8 cellular contexts compared by ENCODE assay signal in the genomic region with DNA sequence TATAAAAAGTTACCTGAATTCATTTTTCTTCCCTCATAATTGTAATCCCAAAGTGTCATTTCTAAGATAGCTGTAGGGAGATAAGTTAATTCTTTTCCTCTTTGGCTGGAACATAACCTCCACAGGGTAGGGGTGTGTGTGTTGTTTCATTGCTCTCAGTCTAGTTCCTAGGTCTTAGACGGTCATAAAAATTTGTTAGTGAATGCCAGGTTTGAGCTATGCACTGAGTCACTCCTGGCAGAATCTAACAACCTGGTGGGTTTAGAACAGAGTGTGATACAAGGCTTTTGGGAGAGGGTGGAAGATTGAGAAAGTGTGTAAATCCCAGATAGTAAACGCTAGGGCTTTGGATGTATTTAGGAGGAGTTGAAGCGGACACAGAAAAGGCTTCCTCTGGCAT. TPM values are rescaled to one million over a fixed set of nuclear protein-coding genes. Genes with fewer than 3 reads are reported as not detected.
DNase-seq lines count a peak whose midpoint lies in the region; ATAC-seq, FAIRE-seq and TF ChIP-seq lines count a peak whose summit lies in the region.

No MANE protein-coding gene starts in this region.

- no peak for FAIRE-seq in small intestine (lab: Jason Lieb, UNC)

- peaks cover 9% of the 10 kb centered on the region for H3K36me3 Mint-ChIP-seq in T-helper 17 cell (ENCODE audit: low read depth)

- H3K4me1 Mint-ChIP-seq in T-helper 17 cell: peaks cover 25% of the 10 kb centered on the region

- TF ChIP-seq CTCF in gastroesophageal sphincter (IDR thresholded peaks at IDR 0.05): no peak

- peaks cover 22% of the 10 kb centered on the region for H3K36me3 ChIP-seq in HAP-1 (replicated peaks)
- H3K36me3 ChIP-seq in gastroesophageal sphincter: peaks cover 0 to 45% of the 10 kb centered on the region in 2 donors
- H3K36me3 ChIP-seq in small intestine (ENCODE audit: control insufficient read depth in 2 of 2, insufficient read depth in 2 of 2, low read length in 2 of 2): peaks cover 5 to 11% of the 10 kb centered on the region in 2 donors
- peaks cover 6% of the 10 kb centered on the region for H3K36me3 ChIP-seq in H7 (replicated peaks; ENCODE audit: control insufficient read depth, insufficient read depth, low read length)

- TF ChIP-seq POLR2A in gastroesophageal sphincter (IDR thresholded peaks at IDR 0.05): no peak

- no peak for DNase-seq in HAP-1 (ENCODE audit: low spot score in 2 of 2)
- no peak for DNase-seq in T-helper 17 cell
- peak; percentile 62 for DNase-seq in small intestine
- DNase-seq in inferior parietal cortex (ENCODE audit: extremely low spot score): no peak
- no peak for DNase-seq in H7
- no peak for DNase-seq in NCI-H524 treated with DMSO at 0.1 percent for 48 hours (lab: John Stamatoyannopoulos, UW)

- in situ Hi-C loops in HAP-1 (cut with MboI; ENCODE audit: low sequenced_read_pairs): no loop called here

- no peaks in the 10 kb centered on the region for H3K27me3 Mint-ChIP-seq in T-helper 17 cell

- ATAC-seq in T-helper 17 cell (no peak), gastroesophageal sphincter (no peak), HG02981 (IDR thresholded peaks at IDR 0.05; ENCODE audit: unreplicated experiment) (no peak)

- H3K27ac Mint-ChIP-seq in T-helper 17 cell: peak overlapping the region; percentile 95

- TF ChIP-seq EP300 in gastroesophageal sphincter (IDR thresholded peaks at IDR 0.05): no peak

- WGBS in gastroesophageal sphincter (ENCODE audit: low coverage in 1 of 2), 2 donors: 18% methylated on average over 3 of the region's 3 CpGs; no CpG with 5 or more reads in 1 of the 2 donors
- 19 to 41% (median 32%) methylated on average over 3 of the region's 3 CpGs for WGBS in small intestine, 3 donors

- no peaks in the 10 kb centered on the region for H3K9me3 ChIP-seq in HAP-1
- no peaks in the 10 kb centered on the region for H3K9me3 ChIP-seq in T-helper 17 cell (ENCODE audit: control insufficient read depth, low read length, poor library complexity, severe bottlenecking)
- no peaks in the 10 kb centered on the region for H3K9me3 ChIP-seq in gastroesophageal sphincter
- H3K9me3 ChIP-seq in small intestine (ENCODE audit: control insufficient read depth, low read depth): no peaks in the 10 kb centered on the region

- H3K27ac ChIP-seq in gastroesophageal sphincter: peak overlapping the region; percentile 36 to 88 (median 81)
- peak overlapping the region; percentile 22 to 81 for H3K27ac ChIP-seq in small intestine (ENCODE audit: low read depth in 1 of 2, low read length in 1 of 2)

- peak overlapping the region; percentile 79 for H3K4me3 ChIP-seq in HAP-1
- H3K4me3 ChIP-seq in gastroesophageal sphincter: peak overlapping the region; percentile 34 to 96
- H3K4me3 ChIP-seq in small intestine (ENCODE audit: low read depth in 1 of 2, low read length in 2 of 2): no peak overlapping the region
- H3K4me3 ChIP-seq in H7 (ENCODE audit: insufficient read depth, low read depth, low read length): no peak overlapping the region

- H3K4me1 ChIP-seq in HAP-1 (peaks cover 11% of the 10 kb centered on the region), gastroesophageal sphincter (peaks cover 0 to 33% (median 5%) of the 10 kb centered on the region in 3 donors), small intestine (ENCODE audit: control insufficient read depth in 2 of 2, insufficient read depth in 1 of 2, low read depth in 1 of 2, low read length in 1 of 2) (peaks cover 0 to 4% of the 10 kb centered on the region in 2 donors)

- H3K27me3 ChIP-seq in HAP-1 (ENCODE audit: low read depth) (no peaks in the 10 kb centered on the region), gastroesophageal sphincter (no peaks in the 10 kb centered on the region), small intestine (ENCODE audit: control insufficient read depth in 2 of 2, insufficient read depth in 2 of 2, low read length in 2 of 2) (no peaks in the 10 kb centered on the region), H7 (ENCODE audit: control insufficient read depth, insufficient read depth, low read length) (no peaks in the 10 kb centered on the region)

- peak overlapping the region; percentile 96 for H3K4me3 Mint-ChIP-seq in T-helper 17 cell

RNA-seq across cellular contexts. Expression of a gene that starts 0.9 kb away (rescaled TPM):
- total RNA-seq in T-helper 17 cell (10 to 100 TPM; 31.6 to 38.1 TPM), gastroesophageal sphincter (10 to 100 TPM; 19.4 to 29.0 (median 23.4) TPM)
- 10 to 100 TPM; 31.2 to 46.5 (median 35.1) TPM for polyA plus RNA-seq in small intestine
- total RNA-seq in H7 (2014; rRNA removed; shearing (Covaris generic)): 27.0 and 32.0 TPM in 2 replicates

RNA-seq across cellular contexts. Expression of a gene that starts 14.5 kb away (rescaled TPM):
- total RNA-seq in T-helper 17 cell (1 to 10 TPM; 1.1 to 2.0 TPM), gastroesophageal sphincter (1 to 10 TPM in 2 of 4 donors, not detected in 2; 1.3 to 1.9 TPM)
- 1 to 10 TPM; 2.4 to 6.5 (median 6.5) TPM for polyA plus RNA-seq in small intestine
- 1.5 and 2.1 TPM in 2 replicates for total RNA-seq in H7 (2014; rRNA removed; shearing (Covaris generic))

RNA-seq across cellular contexts. Expression of a gene that starts 14.8 kb away (rescaled TPM):
- total RNA-seq in T-helper 17 cell: 10 to 100 TPM; 57.8 to 64.5 TPM
- total RNA-seq in gastroesophageal sphincter: 100 to 1,000 TPM in 1 of 4 donors, 10 to 100 TPM in 3; 76.4 to 108 (median 80.6) TPM
- polyA plus RNA-seq in small intestine: 10 to 100 TPM; 55.9 to 59.3 (median 57.0) TPM
- 72.6 and 72.9 TPM in 2 replicates for total RNA-seq in H7 (2014; rRNA removed; shearing (Covaris generic))

RNA-seq across cellular contexts. Expression of a gene that starts 39.7 kb away (rescaled TPM):
- 1 to 10 TPM; 1.4 to 1.5 TPM for total RNA-seq in T-helper 17 cell
- 10 to 100 TPM; 12.3 to 16.5 (median 14.5) TPM for total RNA-seq in gastroesophageal sphincter
- polyA plus RNA-seq in small intestine: 1 to 10 TPM; 3.4 to 8.0 (median 3.5) TPM
- 15.1 and 16.0 TPM in 2 replicates for total RNA-seq in H7 (2014; rRNA removed; shearing (Covaris generic))

RNA-seq across cellular contexts. Expression of a gene that starts 48.4 kb away (rescaled TPM):
- total RNA-seq in T-helper 17 cell: 10 to 100 TPM; 86.9 to 90.5 TPM
- 10 to 100 TPM; 20.6 to 57.4 (median 36.0) TPM for total RNA-seq in gastroesophageal sphincter
- 10 to 100 TPM in 1 of 3 donors, 1 to 10 TPM in 2; 1.6 to 23.0 (median 4.5) TPM for polyA plus RNA-seq in small intestine
- total RNA-seq in H7 (2014; rRNA removed; shearing (Covaris generic)): 7.4 and 12.1 TPM in 2 replicates

Comparison
In these comparisons a context has a peak if more than half of its experiments do, and no peak if none do; other contexts are left out.
1. H3K4me3 ChIP-seq: peak in HAP-1 (single experiment) and gastroesophageal sphincter (2 of 2); none in small intestine (0 of 2) and H7 (single experiment).